Comparison of ENCODE assay signal across 13 cellular contexts in the genomic region with DNA sequence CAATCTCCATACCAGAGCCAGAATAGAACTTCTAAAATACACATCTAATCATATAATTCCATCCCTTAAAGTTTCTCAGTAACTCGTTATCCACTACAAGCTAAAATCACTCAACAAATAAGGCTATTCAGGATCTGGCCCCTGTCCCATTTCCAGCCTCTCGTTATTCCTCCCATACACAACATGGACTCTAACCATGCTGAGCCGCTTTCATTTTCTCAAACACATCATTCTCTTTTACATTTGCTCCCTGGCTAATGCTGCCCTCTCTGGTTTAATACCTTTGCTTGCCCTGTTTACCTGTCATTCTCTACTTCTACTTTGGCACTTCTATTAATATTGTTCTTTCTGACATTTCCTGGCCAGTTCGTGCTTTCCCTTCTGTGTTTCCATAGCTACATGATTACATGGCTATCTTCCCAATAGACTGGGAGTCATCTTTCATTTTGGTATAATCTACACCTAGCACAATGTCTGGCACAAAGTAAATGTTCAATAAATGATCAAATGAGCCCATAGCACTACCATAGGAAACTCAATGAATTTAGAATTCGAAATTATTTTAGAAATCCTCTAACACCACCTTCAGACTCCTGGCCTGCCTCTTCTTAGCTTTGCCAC.
DNase-seq lines count a peak whose midpoint lies in the region; FAIRE-seq and TF ChIP-seq lines count a peak whose summit lies in the region.
"Had no signal": no experiment of that assay in that cellular context is flagged by ENCODE, and none has a peak within 500 bp of the region (broad histone marks: within the 10 kb centered on the region; RNA-seq: fewer than 3 reads in every experiment).

No MANE protein-coding gene starts in this region.

- no peak overlapping the region for H3K4me3 Mint-ChIP-seq in astrocyte (ENCODE audit: unreplicated experiment)
- no peak overlapping the region for H3K4me3 Mint-ChIP-seq in activated T-helper 1 cell treated with anti-CD3 and anti-CD28 coated beads, Interleukin-12 subunit alpha, Interleukin-12 subunit beta, Interleukin-2, Interleukin-4 antibody, amounts not matched to agents 30 ng/mL and 10 ng/mL and 1 ng/mL, durations not matched to agents 14 hours and 24 hours and 36 hours
- H3K4me3 Mint-ChIP-seq: H9, T-helper 17 cell had no signal

- no peaks in the 10 kb centered on the region for H3K27me3 Mint-ChIP-seq in astrocyte (ENCODE audit: low read depth, unreplicated experiment)
- H3K27me3 Mint-ChIP-seq in activated T-helper 1 cell treated with anti-CD3 and anti-CD28 coated beads, Interleukin-12 subunit alpha, Interleukin-12 subunit beta, Interleukin-2, Interleukin-4 antibody, amounts not matched to agents 30 ng/mL and 10 ng/mL and 1 ng/mL, durations not matched to agents 14 hours and 24 hours and 36 hours (ENCODE audit: insufficient read depth), result peaks cover 2% of the 10 kb centered on the region
- H3K27me3 Mint-ChIP-seq: T-helper 17 cell had no signal

- FAIRE-seq in astrocyte (lab: Jason Lieb, UNC), result no peak

- H3K36me3 ChIP-seq in astrocyte (ENCODE audit: insufficient read depth, low read length), result no peaks in the 10 kb centered on the region
- H3K36me3 ChIP-seq in vagina, result no peaks in the 10 kb centered on the region
- H3K36me3 ChIP-seq: ovary had no signal

- no peak overlapping the region for H3K4me2 ChIP-seq in astrocyte (ENCODE audit: low read length)

- no peak overlapping the region for H3K4me3 ChIP-seq in astrocyte (ENCODE audit: insufficient read depth, low read depth, low read length)
- no peak overlapping the region for H3K4me3 ChIP-seq in vagina
- H3K4me3 ChIP-seq: ovary had no signal

- H3K4me1 Mint-ChIP-seq in astrocyte (ENCODE audit: low read depth, unreplicated experiment), result no peaks in the 10 kb centered on the region
- H3K4me1 Mint-ChIP-seq in activated T-helper 1 cell treated with anti-CD3 and anti-CD28 coated beads, Interleukin-12 subunit alpha, Interleukin-12 subunit beta, Interleukin-2, Interleukin-4 antibody, amounts not matched to agents 30 ng/mL and 10 ng/mL and 1 ng/mL, durations not matched to agents 14 hours and 24 hours and 36 hours (ENCODE audit: low read depth), result no peaks in the 10 kb centered on the region
- H3K4me1 Mint-ChIP-seq: T-helper 17 cell had no signal

- intact Hi-C loops in vagina (cut with DNase I), result no loop called here
- intact Hi-C loops in activated T-helper 1 cell treated with anti-CD3 and anti-CD28 coated beads, Interleukin-12 subunit alpha, Interleukin-12 subunit beta, Interleukin-2, Interleukin-4 antibody, amounts not matched to agents 30 ng/mL and 10 ng/mL and 1 ng/mL, durations not matched to agents 14 hours and 24 hours and 36 hours (cut with micrococcal nuclease), result no loop called here

- H3K9ac ChIP-seq in astrocyte (ENCODE audit: low read length), result no peak overlapping the region

- TF ChIP-seq CTCF in GM12874 (IDR thresholded peaks at IDR 0.05; ENCODE audit: insufficient read depth, low read depth, low read length), result 0 out of 2 replicates have a peak, but pooled peaks have one; percentile 10
- no peak for TF ChIP-seq CTCF in astrocyte (IDR thresholded peaks at IDR 0.05; ENCODE audit: insufficient read depth, low read depth, low read length)
- TF ChIP-seq CTCF in vagina (IDR thresholded peaks at IDR 0.05), result no peak

- no peaks in the 10 kb centered on the region for H3K9me3 Mint-ChIP-seq in astrocyte (ENCODE audit: unreplicated experiment)
- H3K9me3 Mint-ChIP-seq in activated T-helper 1 cell treated with anti-CD3 and anti-CD28 coated beads, Interleukin-12 subunit alpha, Interleukin-12 subunit beta, Interleukin-2, Interleukin-4 antibody, amounts not matched to agents 30 ng/mL and 10 ng/mL and 1 ng/mL, durations not matched to agents 14 hours and 24 hours and 36 hours, result no peaks in the 10 kb centered on the region
- H3K9me3 Mint-ChIP-seq: H9 had no signal

- H3K27ac Mint-ChIP-seq in astrocyte (ENCODE audit: unreplicated experiment), result no peak overlapping the region
- H3K27ac Mint-ChIP-seq in activated T-helper 1 cell treated with anti-CD3 and anti-CD28 coated beads, Interleukin-12 subunit alpha, Interleukin-12 subunit beta, Interleukin-2, Interleukin-4 antibody, amounts not matched to agents 30 ng/mL and 10 ng/mL and 1 ng/mL, durations not matched to agents 14 hours and 24 hours and 36 hours, result no peak overlapping the region
- H3K27ac Mint-ChIP-seq: H9, T-helper 17 cell had no signal

- H4K20me1 ChIP-seq in astrocyte (ENCODE audit: insufficient read depth, low read length), result no peaks in the 10 kb centered on the region

- no peaks in the 10 kb centered on the region for H3K79me2 ChIP-seq in astrocyte (ENCODE audit: insufficient read depth, low read length)

- H3K36me3 Mint-ChIP-seq in astrocyte (ENCODE audit: low read depth, unreplicated experiment), result no peaks in the 10 kb centered on the region
- H3K36me3 Mint-ChIP-seq in activated T-helper 1 cell treated with anti-CD3 and anti-CD28 coated beads, Interleukin-12 subunit alpha, Interleukin-12 subunit beta, Interleukin-2, Interleukin-4 antibody, amounts not matched to agents 30 ng/mL and 10 ng/mL and 1 ng/mL, durations not matched to agents 14 hours and 24 hours and 36 hours (ENCODE audit: low read depth), result no peaks in the 10 kb centered on the region

- DNase-seq in NCI-H1694 treated with DMSO at 0.1 percent for 48 hours (lab: John Stamatoyannopoulos, UW), result peak; percentile 84
- no peak for DNase-seq in astrocyte (ENCODE audit: low read depth)
- peak; percentile 70 for DNase-seq in midbrain (lab: John Stamatoyannopoulos, UW)
- no peak for DNase-seq in activated naive CD4-positive, alpha-beta T cell treated with Interleukin-2 at 50 U/mL for 16 hours
- no peak for DNase-seq in vagina (ENCODE audit: extremely low spot score in 2 of 2)
- no peak for DNase-seq in SW480 (ENCODE audit: low spot score)
- no peak for DNase-seq in activated T-helper 1 cell treated with anti-CD3 and anti-CD28 coated beads, Interleukin-12 subunit alpha, Interleukin-12 subunit beta, Interleukin-2, Interleukin-4 antibody, amounts not matched to agents 30 ng/mL and 10 ng/mL and 1 ng/mL, durations not matched to agents 14 hours and 24 hours and 36 hours (ENCODE audit: low spot score)
- DNase-seq: DND-41, H9, NCI-H1930, T-helper 17 cell had no signal

- H3K4me1 ChIP-seq in astrocyte (ENCODE audit: insufficient read depth, low read length) (peaks cover 3% of the 10 kb centered on the region), vagina (no peaks in the 10 kb centered on the region)

- H3K27ac ChIP-seq in astrocyte (ENCODE audit: low read depth, low read length), result no peak overlapping the region
- H3K27ac ChIP-seq in vagina, result no peak overlapping the region
- H3K27ac ChIP-seq: ovary had no signal

- H3K9me3 ChIP-seq in astrocyte (ENCODE audit: insufficient read depth, low read depth, low read length), result no peaks in the 10 kb centered on the region
- H3K9me3 ChIP-seq in vagina, result no peaks in the 10 kb centered on the region
- H3K9me3 ChIP-seq: ovary had no signal

- TF ChIP-seq POLR2A in vagina (IDR thresholded peaks at IDR 0.05), result no peak

- H3K27me3 ChIP-seq in astrocyte (ENCODE audit: insufficient read depth, low read length), result no peaks in the 10 kb centered on the region
- no peaks in the 10 kb centered on the region for H3K27me3 ChIP-seq in vagina
- H3K27me3 ChIP-seq: ovary had no signal

- peak overlapping the region; percentile 49 for H2AFZ ChIP-seq in astrocyte (ENCODE audit: low read depth, low read length)

Comparison
In these comparisons a context has a peak if more than half of its experiments do, and no peak if none do; other contexts are left out.
1. DNase-seq: peak in NCI-H1694 treated with DMSO at 0.1 percent for 48 hours (single experiment) and midbrain (single experiment); none in astrocyte (single experiment), activated naive CD4-positive, alpha-beta T cell treated with Interleukin-2 at 50 U/mL for 16 hours (single experiment), vagina (0 of 2), SW480 (single experiment) and activated T-helper 1 cell treated with anti-CD3 and anti-CD28 coated beads, Interleukin-12 subunit alpha, Interleukin-12 subunit beta, Interleukin-2, Interleukin-4 antibody, amounts not matched to agents 30 ng/mL and 10 ng/mL and 1 ng/mL, durations not matched to agents 14 hours and 24 hours and 36 hours (single experiment).